In the genomic region with DNA sequence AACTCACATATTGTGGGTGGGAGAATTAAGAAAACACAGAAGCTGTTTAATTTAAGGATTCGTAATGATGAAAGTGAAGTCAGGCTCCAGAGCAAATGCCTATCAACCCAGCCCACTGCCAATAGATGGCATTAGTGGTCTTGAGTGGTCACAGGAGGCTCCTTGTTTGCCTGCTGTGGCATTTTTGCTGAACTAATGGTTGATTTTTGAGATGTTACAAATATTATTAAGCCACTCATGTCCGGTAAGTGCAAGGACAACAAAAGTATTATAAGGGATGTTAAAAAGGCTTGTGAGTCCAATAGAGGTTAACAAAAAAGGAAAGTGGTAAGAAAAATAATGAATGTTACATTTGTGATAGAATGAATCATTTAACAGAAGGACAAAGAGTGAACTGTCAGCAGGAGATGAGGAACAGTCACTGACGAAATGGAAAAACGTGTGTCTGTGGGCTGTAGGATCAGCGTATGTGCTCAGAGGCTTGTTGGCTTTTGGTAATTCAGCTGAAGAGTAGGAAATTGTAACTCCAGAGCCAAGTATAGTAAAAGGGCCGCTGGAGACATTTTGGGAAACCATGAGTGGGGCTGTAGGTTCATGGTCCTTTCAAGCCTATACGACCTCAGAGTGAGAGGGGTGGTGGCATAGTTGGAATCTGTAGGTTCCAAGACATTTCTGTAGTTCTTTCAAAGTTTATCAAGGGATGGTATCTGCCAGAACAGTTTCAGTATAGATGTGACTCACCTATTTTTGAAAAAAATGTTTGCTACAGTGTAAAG, we compare ENCODE assay signal across 13 cellular contexts. TPM values are rescaled to one million over a fixed set of nuclear protein-coding genes. Genes with fewer than 3 reads are reported as not detected.
DNase-seq lines count a peak whose midpoint lies in the region; ATAC-seq and TF ChIP-seq lines count a peak whose summit lies in the region.
"Had no signal": no experiment of that assay in that cellular context is flagged by ENCODE, and none has a peak within 500 bp of the region (broad histone marks: within the 10 kb centered on the region; RNA-seq: fewer than 3 reads in every experiment).

No MANE protein-coding gene starts in this region.

- no peak overlapping the region for H3K4me3 Mint-ChIP-seq in CD4-positive, CD25-positive, alpha-beta regulatory T cell
- no peak overlapping the region for H3K4me3 Mint-ChIP-seq in activated naive CD4-positive, alpha-beta T cell treated with anti-CD3 and anti-CD28 coated beads, Interleukin-2, amount 10 ng/mL, durations not matched to agents 7 days and 5 days

- H3K9ac ChIP-seq in HCT116 (ENCODE audit: low read length), result no peak overlapping the region
- H3K9ac ChIP-seq: BLaER1 treated with 17β-estradiol and CSF1 and Interleukin-3, amounts not matched to agents 10 nM and 100 nM had no signal

- peaks cover 76% of the 10 kb centered on the region for H3K36me3 ChIP-seq in CD4-positive, CD25-positive, alpha-beta regulatory T cell (ENCODE audit: control insufficient read depth, insufficient read depth, low read length)
- H3K36me3 ChIP-seq in HCT116 (ENCODE audit: control insufficient read depth in 1 of 2, insufficient read depth in 2 of 2, low read length in 2 of 2), result peaks cover 20 to 44% of the 10 kb centered on the region in 2 experiments

- H3K9me3 Mint-ChIP-seq in CD4-positive, CD25-positive, alpha-beta regulatory T cell, result no peaks in the 10 kb centered on the region
- no peaks in the 10 kb centered on the region for H3K9me3 Mint-ChIP-seq in activated naive CD4-positive, alpha-beta T cell treated with anti-CD3 and anti-CD28 coated beads, Interleukin-2, amount 10 ng/mL, durations not matched to agents 7 days and 5 days

- H3K27me3 Mint-ChIP-seq in CD4-positive, CD25-positive, alpha-beta regulatory T cell, result no peaks in the 10 kb centered on the region
- H3K27me3 Mint-ChIP-seq in activated naive CD4-positive, alpha-beta T cell treated with anti-CD3 and anti-CD28 coated beads, Interleukin-2, amount 10 ng/mL, durations not matched to agents 7 days and 5 days, result no peaks in the 10 kb centered on the region

- DNase-seq in CD4-positive, CD25-positive, alpha-beta regulatory T cell, result peak in 1 of 3 donors; percentile 57
- DNase-seq in HCT116 (ENCODE audit: low read depth, low spot score), result no peak
- peak; percentile 39 for DNase-seq in activated naive CD4-positive, alpha-beta T cell treated with anti-CD3 and anti-CD28 coated beads, Interleukin-2, amount 10 ng/mL, durations not matched to agents 7 days and 5 days
- DNase-seq in midbrain (lab: John Stamatoyannopoulos, UW), result peak; percentile 66
- DNase-seq in NCI-H774 (lab: John Stamatoyannopoulos, UW), result no peak
- DNase-seq in NCI-H82 (lab: John Stamatoyannopoulos, UW), result no peak
- no peak for DNase-seq in EL
- no peak for DNase-seq in mesenteric fat pad (ENCODE audit: low spot score)
- DNase-seq: IMR-90, lower lobe of right lung, NCI-H187 had no signal

- RAD21 ChIA-PET in HCT116 (lab: Charles Lee; ENCODE audit: low non-redundant PET in 1 of 2, low total read pairs in 2 of 2, uncharacterized antibody in 2 of 2, unreplicated experiment in 2 of 2), result no interaction called here

- peaks cover 30 to 59% (median 53%) of the 10 kb centered on the region in 4 donors for H3K4me1 Mint-ChIP-seq in CD4-positive, CD25-positive, alpha-beta regulatory T cell
- H3K4me1 Mint-ChIP-seq in activated naive CD4-positive, alpha-beta T cell treated with anti-CD3 and anti-CD28 coated beads, Interleukin-2, amount 10 ng/mL, durations not matched to agents 7 days and 5 days, result peaks cover 43% of the 10 kb centered on the region

- H3K4me3 ChIP-seq in CD4-positive, CD25-positive, alpha-beta regulatory T cell (ENCODE audit: low read depth, low read length), result no peak overlapping the region
- no peak overlapping the region for H3K4me3 ChIP-seq in HCT116 (replicated peaks in 1 of 2; ENCODE audit: low read depth in 1 of 2, low read length in 2 of 2)
- H3K4me3 ChIP-seq: BLaER1 treated with 17β-estradiol and CSF1 and Interleukin-3, amounts not matched to agents 10 nM and 100 nM; lower lobe of right lung; suprapubic skin had no signal

- intact Hi-C loops in HCT116 (cut with micrococcal nuclease), result no loop called here

- peaks cover 61% of the 10 kb centered on the region for H3K36me3 Mint-ChIP-seq in CD4-positive, CD25-positive, alpha-beta regulatory T cell
- H3K36me3 Mint-ChIP-seq in activated naive CD4-positive, alpha-beta T cell treated with anti-CD3 and anti-CD28 coated beads, Interleukin-2, amount 10 ng/mL, durations not matched to agents 7 days and 5 days, result peaks cover 74% of the 10 kb centered on the region

- H3K79me2 ChIP-seq in HCT116 (ENCODE audit: insufficient read depth, low read length), result peaks cover 24% of the 10 kb centered on the region

- H3K27ac ChIP-seq in CD4-positive, CD25-positive, alpha-beta regulatory T cell (ENCODE audit: insufficient read depth, low read length, poor library complexity, severe bottlenecking), result no peak overlapping the region
- no peak overlapping the region for H3K27ac ChIP-seq in HCT116 (ENCODE audit: low read depth, low read length)
- H3K27ac ChIP-seq: BLaER1 treated with 17β-estradiol and CSF1 and Interleukin-3, amounts not matched to agents 10 nM and 100 nM; lower lobe of right lung; suprapubic skin had no signal

- H3K27ac Mint-ChIP-seq in CD4-positive, CD25-positive, alpha-beta regulatory T cell, result peak overlapping the region in 2 of 3 donors; percentile 22 to 68
- H3K27ac Mint-ChIP-seq in activated naive CD4-positive, alpha-beta T cell treated with anti-CD3 and anti-CD28 coated beads, Interleukin-2, amount 10 ng/mL, durations not matched to agents 7 days and 5 days, result peak overlapping the region; percentile 39

- POLR2A ChIA-PET in HCT116 (lab: Charles Lee), result no interaction called here

- H3K9me3 ChIP-seq in CD4-positive, CD25-positive, alpha-beta regulatory T cell (ENCODE audit: control insufficient read depth in 2 of 2, low read length in 2 of 2), result no peaks in the 10 kb centered on the region
- H3K9me3 ChIP-seq in HCT116 (ENCODE audit: control insufficient read depth in 1 of 2, insufficient read depth in 1 of 2, low read depth in 1 of 2, low read length in 2 of 2), result no peaks in the 10 kb centered on the region
- H3K9me3 ChIP-seq: BLaER1 treated with 17β-estradiol and CSF1 and Interleukin-3, amounts not matched to agents 10 nM and 100 nM; lower lobe of right lung; suprapubic skin had no signal

- H4K20me1 ChIP-seq in HCT116 (ENCODE audit: insufficient read depth), result no peaks in the 10 kb centered on the region

- H2AFZ ChIP-seq in HCT116 (ENCODE audit: low read depth, low read length, poor library complexity, severe bottlenecking), result no peak overlapping the region

- CTCF ChIA-PET in HCT116 (lab: Charles Lee), result no interaction called here
- CTCF ChIA-PET in activated naive CD4-positive, alpha-beta T cell treated with anti-CD3 and anti-CD28 coated beads, Interleukin-2, amount 10 ng/mL, durations not matched to agents 7 days and 5 days (lab: Charles Lee), result interaction anchor here (0.8 to 3.2 kb wide), 2 partner anchors 75 to 105 kb away, joined by 5 to 45 read pairs; no protein-coding TSS in a partner anchor

- H3K27me3 ChIP-seq in CD4-positive, CD25-positive, alpha-beta regulatory T cell (ENCODE audit: control insufficient read depth, insufficient read depth, low read length), result no peaks in the 10 kb centered on the region
- no peaks in the 10 kb centered on the region for H3K27me3 ChIP-seq in HCT116 (ENCODE audit: insufficient read depth, low read length)
- H3K27me3 ChIP-seq: BLaER1 treated with 17β-estradiol and CSF1 and Interleukin-3, amounts not matched to agents 10 nM and 100 nM; suprapubic skin had no signal

- no peak for TF ChIP-seq POLR2A in HCT116 (IDR thresholded peaks at IDR 0.05; ENCODE audit: borderline replicate concordance, extremely low read depth, insufficient read depth, insufficient read length)

- no peak overlapping the region for H3K4me2 ChIP-seq in HCT116 (ENCODE audit: low read length)
- H3K4me2 ChIP-seq: BLaER1 treated with 17β-estradiol and CSF1 and Interleukin-3, amounts not matched to agents 10 nM and 100 nM had no signal

- ATAC-seq in CD4-positive, CD25-positive, alpha-beta regulatory T cell (ENCODE audit: low read depth in 2 of 2), result no peak
- no peak for ATAC-seq in HCT116
- ATAC-seq: lower lobe of right lung had no signal

- TSS peak; percentile 3 for BruUV-seq in HCT116 (replicated peaks; lab: Mats Ljungman, UMichigan)

- no peaks in the 10 kb centered on the region for H3K9me2 ChIP-seq in HCT116 (ENCODE audit: insufficient read depth)

- peaks cover 17% of the 10 kb centered on the region for H3K4me1 ChIP-seq in CD4-positive, CD25-positive, alpha-beta regulatory T cell (ENCODE audit: control insufficient read depth, insufficient read depth, low read length, poor library complexity, severe bottlenecking)
- H3K4me1 ChIP-seq in HCT116 (ENCODE audit: control insufficient read depth in 1 of 2, insufficient read depth in 2 of 2, low read length in 2 of 2), result 0 out of 4 replicates have a peak, but pooled peaks cover 0 to 4% of the 10 kb centered on the region in 2 experiments

- TF ChIP-seq RAD21 in HCT116 (IDR thresholded peaks at IDR 0.05; ENCODE audit: low read depth), result no peak

- no peak for TF ChIP-seq CTCF in HCT116 (IDR thresholded peaks at IDR 0.05 in 2 of 3, conservative IDR thresholded peaks at IDR 0.05 in 1 of 3; ENCODE audit: borderline replicate concordance in 1 of 3, insufficient read depth in 1 of 3, low read depth in 2 of 3, low read length in 2 of 3)

TF ChIP-seq in HCT116, 20 proteins besides CTCF, POLR2A, EP300 and RAD21 (continues in another document):
- TF ChIP-seq EZH2phosphoT487 (IDR thresholded peaks at IDR 0.05; ENCODE audit: borderline replicate concordance) (no peak), CEBPB (IDR thresholded peaks at IDR 0.05; ENCODE audit: low read depth) (no peak), POLR2AphosphoS5 (IDR thresholded peaks at IDR 0.05; ENCODE audit: low read depth, low read length) (no peak)

RNA-seq across cellular contexts. Expression of a gene that starts 11.2 kb away (rescaled TPM):
- 72.2 TPM for total RNA-seq in CD4-positive, CD25-positive, alpha-beta regulatory T cell
- polyA plus RNA-seq in CD4-positive, CD25-positive, alpha-beta regulatory T cell, result 10 to 100 TPM; 47.1 to 66.8 (median 51.9) TPM
- total RNA-seq in HCT116 (2021; ENCODE audit: unreplicated experiment), result 57.5 TPM
- 7.2 TPM in 2 replicates for polyA plus RNA-seq in HCT116 (2012)
- 53.3 TPM for total RNA-seq in mesenteric fat pad

RNA-seq across cellular contexts. Expression of a gene that starts 43.7 kb away (rescaled TPM):
- total RNA-seq in CD4-positive, CD25-positive, alpha-beta regulatory T cell, result 3.8 TPM
- 1 to 10 TPM; 1.3 to 2.8 (median 1.8) TPM for polyA plus RNA-seq in CD4-positive, CD25-positive, alpha-beta regulatory T cell
- total RNA-seq in HCT116 (2021; ENCODE audit: unreplicated experiment), result 3.0 TPM
- polyA plus RNA-seq in HCT116 (2012), result 2.2 and 2.8 TPM in 2 replicates
- total RNA-seq in mesenteric fat pad, result 0.87 TPM

RNA-seq across cellular contexts. Expression of a gene that starts 58.3 kb away (rescaled TPM):
- total RNA-seq in CD4-positive, CD25-positive, alpha-beta regulatory T cell, result 25.0 TPM
- polyA plus RNA-seq in CD4-positive, CD25-positive, alpha-beta regulatory T cell, result 10 to 100 TPM; 43.2 to 61.3 (median 44.5) TPM
- total RNA-seq in HCT116 (2021; ENCODE audit: unreplicated experiment) (36.4 TPM), mesenteric fat pad (29.9 TPM)
- 16.9 and 23.9 TPM in 2 replicates for polyA plus RNA-seq in HCT116 (2012)

Comparison
In these comparisons a context has a peak if more than half of its experiments do, and no peak if none do; other contexts are left out.
1. DNase-seq: peak in activated naive CD4-positive, alpha-beta T cell treated with anti-CD3 and anti-CD28 coated beads, Interleukin-2, amount 10 ng/mL, durations not matched to agents 7 days and 5 days (single experiment) and midbrain (single experiment); none in HCT116 (single experiment), NCI-H774 (single experiment), NCI-H82 (single experiment), EL (single experiment) and mesenteric fat pad (single experiment).